Comparison of ENCODE assay signal across 8 cellular contexts in the genomic region with DNA sequence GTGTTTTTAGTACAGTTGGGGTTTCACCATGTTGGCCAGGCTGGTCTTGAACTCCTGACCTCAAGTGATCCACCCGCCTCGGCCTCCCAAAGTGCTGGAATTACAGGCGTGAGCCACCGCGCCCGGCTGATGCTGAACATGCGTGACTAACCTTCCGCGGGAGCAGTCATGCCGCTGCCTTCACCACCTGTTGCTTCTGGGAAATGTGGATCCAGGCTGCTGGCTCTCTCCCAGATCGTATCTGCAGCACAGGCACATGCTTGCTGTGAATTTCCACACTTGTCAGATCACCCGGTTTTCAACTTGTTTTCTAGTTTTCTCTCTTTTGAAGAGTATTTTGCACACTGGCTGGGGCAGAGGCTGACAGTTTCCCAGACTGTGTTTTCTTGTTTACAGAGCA.
DNase-seq lines count a peak whose midpoint lies in the region; ATAC-seq and TF ChIP-seq lines count a peak whose summit lies in the region.
"Not testable (repeated sequence)": the region's sequence is repeated elsewhere in the genome, so short reads cannot be mapped to it uniquely, and the experiment has no call there.

No MANE protein-coding gene starts in this region.

- TF ChIP-seq CTCF in fibroblast of mammary gland (conservative IDR thresholded peaks at IDR 0.05; ENCODE audit: control insufficient read depth, insufficient read depth, low read depth, low read length); ovary (IDR thresholded peaks at IDR 0.05); transverse colon (IDR thresholded peaks at IDR 0.05): not testable (repeated sequence)

- not testable (repeated sequence) for H3K27me3 ChIP-seq in ovary, transverse colon

- H3K4me1 ChIP-seq in ovary (ENCODE audit: insufficient read depth) = not testable (repeated sequence)
- peaks cover 4 to 48% (median 32%) of the 10 kb centered on the region in 4 donors for H3K4me1 ChIP-seq in transverse colon

- 13 to 53% (median 25%) methylated on average over 12 of the region's 12 CpGs for WGBS in ovary, 3 donors
- WGBS in transverse colon (ENCODE audit: low coverage in 1 of 2), 2 donors = 66 to 69% methylated on average over 2 to 12 of the region's 12 CpGs

- peak; percentile 13 for DNase-seq in COLO668 (lab: John Stamatoyannopoulos, UW; ENCODE audit: unreplicated experiment)
- DNase-seq in HT1080 (ENCODE audit: low read depth) = peak; percentile 4
- peak; percentile 23 for DNase-seq in SK-N-DZ (ENCODE audit: low spot score)
- peak; percentile 33 for DNase-seq in cerebellar cortex (ENCODE audit: low spot score)
- peak; percentile 19 for DNase-seq in fibroblast of mammary gland (ENCODE audit: low read depth)
- peak; percentile 64 for DNase-seq in left lobe of liver (ENCODE audit: low spot score)
- peak; percentile 72 to 83 (median 76) for DNase-seq in ovary
- peak; percentile 38 for DNase-seq in transverse colon

- in situ Hi-C loops in transverse colon (cut with MboI; ENCODE audit: low pct_ligation_motif_present in 1 of 4, low pct_unique_long_range_greater_than_20kb in 1 of 4, low sequenced_read_pairs in 3 of 4) = loop anchor here in 2 of 4 donors (25.0 kb wide), 1 partner anchor 94 kb away; a partner anchor contains a TSS

- not testable (repeated sequence) for TF ChIP-seq EP300 in ovary (IDR thresholded peaks at IDR 0.05); transverse colon (IDR thresholded peaks at IDR 0.05; ENCODE audit: low read depth)

- intact Hi-C loops in ovary (cut with DNase I) = loop anchor here in 1 of 4 donors (10.0 kb wide), 1 partner anchor 96 kb away; a partner anchor contains a TSS
- intact Hi-C loops in transverse colon (cut with DNase I; ENCODE audit: low total_unique reads) = not testable (repeated sequence)

- H3K27ac ChIP-seq in ovary (peak overlapping the region in 1 of 2 donors; percentile 48), transverse colon (peak overlapping the region in 3 of 4 donors; percentile 78 to 82 (median 80))

- ATAC-seq in left lobe of liver = peak; percentile 33

- not testable (repeated sequence) for H3K36me3 ChIP-seq in ovary, transverse colon

- not testable (repeated sequence) for H3K4me3 ChIP-seq in fibroblast of mammary gland (ENCODE audit: control insufficient read depth, low read depth, low read length); ovary; transverse colon

- not testable (repeated sequence) for H3K9me3 ChIP-seq in ovary, transverse colon

- TF ChIP-seq POLR2A in ovary (IDR thresholded peaks at IDR 0.05); transverse colon (IDR thresholded peaks at IDR 0.05): not testable (repeated sequence)

Comparison
In these comparisons a context has a peak if more than half of its experiments do, and no peak if none do; other contexts are left out.
1. DNase-seq: peak in every context shown above with its lines; median percentile 76 in ovary; 64 in left lobe of liver; 38 in transverse colon; 33 in cerebellar cortex; 23 in SK-N-DZ; 19 in fibroblast of mammary gland; 13 in COLO668; 4 in HT1080.